In genomic region chr1:64744492-64745180, GRCh38 we compare ENCODE assay signal across 7 cellular contexts.
DNase-seq lines count a peak whose midpoint lies in the region; ATAC-seq and TF ChIP-seq lines count a peak whose summit lies in the region.

Gene RAVER2, plus strand, starts transcription at chr1:64745075. Its CDS starts 98 bp downstream, at chr1:64745173.

- H3K4me1 Mint-ChIP-seq in stimulated activated effector memory CD8-positive, alpha-beta T cell treated with anti-CD3 and anti-CD28 coated beads, Interleukin-12 subunit alpha, Interleukin-12 subunit beta, amount 100 ng/mL, for 72 hours = peaks cover 14% of the 10 kb centered on the region

- H3K27ac ChIP-seq in mucosa of rectum (ENCODE audit: low read depth in 2 of 2, low read length in 2 of 2) = peak within 1 kb of the TSS; percentile 85 to 87

- peak within 1 kb of the TSS; percentile 71 for H3K4me3 Mint-ChIP-seq in stimulated activated effector memory CD8-positive, alpha-beta T cell treated with anti-CD3 and anti-CD28 coated beads, Interleukin-12 subunit alpha, Interleukin-12 subunit beta, amount 100 ng/mL, for 72 hours

- peak; percentile 72 for DNase-seq in NOMO-1 treated with DMSO at 0.1 percent for 48 hours (lab: John Stamatoyannopoulos, UW; ENCODE audit: unreplicated experiment)
- peak; percentile 63 for DNase-seq in activated T-cell treated with anti-CD3 and anti-CD28 coated beads, Interleukin-2, amount 50 U/mL, for 1 hour
- DNase-seq in erythroblast (lab: John Stamatoyannopoulos, UW) = peak; percentile 80 to 87
- DNase-seq in stimulated activated effector memory CD8-positive, alpha-beta T cell treated with anti-CD3 and anti-CD28 coated beads, Interleukin-12 subunit alpha, Interleukin-12 subunit beta, amount 100 ng/mL, for 72 hours (ENCODE audit: low spot score in 2 of 2) = peak; percentile 27 to 82

- H3K27ac Mint-ChIP-seq in stimulated activated effector memory CD8-positive, alpha-beta T cell treated with anti-CD3 and anti-CD28 coated beads, Interleukin-12 subunit alpha, Interleukin-12 subunit beta, amount 100 ng/mL, for 72 hours = peak within 1 kb of the TSS; percentile 50

- H3K9me3 ChIP-seq in mucosa of rectum (ENCODE audit: control insufficient read depth in 2 of 2, low read length in 2 of 2) = no peaks in the 10 kb centered on the region

- peak within 1 kb of the TSS; percentile 84 to 90 for H3K4me3 ChIP-seq in mucosa of rectum (ENCODE audit: low read length in 2 of 2)

- H3K9me3 Mint-ChIP-seq in stimulated activated effector memory CD8-positive, alpha-beta T cell treated with anti-CD3 and anti-CD28 coated beads, Interleukin-12 subunit alpha, Interleukin-12 subunit beta, amount 100 ng/mL, for 72 hours = no peaks in the 10 kb centered on the region

- no peaks in the 10 kb centered on the region for H3K36me3 ChIP-seq in mucosa of rectum (ENCODE audit: control insufficient read depth in 2 of 2, insufficient read depth in 2 of 2, low read length in 2 of 2)

- peak; percentile 58 for ATAC-seq in HG03439 (IDR thresholded peaks at IDR 0.05; ENCODE audit: unreplicated experiment)
- ATAC-seq in stimulated activated effector memory CD8-positive, alpha-beta T cell treated with anti-CD3 and anti-CD28 coated beads, Interleukin-12 subunit alpha, Interleukin-12 subunit beta, amount 100 ng/mL, for 72 hours = peak; percentile 89

- H3K36me3 Mint-ChIP-seq in stimulated activated effector memory CD8-positive, alpha-beta T cell treated with anti-CD3 and anti-CD28 coated beads, Interleukin-12 subunit alpha, Interleukin-12 subunit beta, amount 100 ng/mL, for 72 hours = no peaks in the 10 kb centered on the region

- peak; percentile 6; the same call in 1 of the 2 replicates for TF ChIP-seq CTCF in GM12874 (IDR thresholded peaks at IDR 0.05; ENCODE audit: insufficient read depth, low read depth, low read length)

- H3K4me1 ChIP-seq in mucosa of rectum (ENCODE audit: control insufficient read depth in 2 of 2, insufficient read depth in 2 of 2, low read length in 2 of 2) = peaks cover 0 to 20% of the 10 kb centered on the region in 2 donors

- TF ChIP-seq POLR2A in erythroblast (IDR thresholded peaks at IDR 0.05; ENCODE audit: low read length) = no peak

- H3K9ac ChIP-seq in mucosa of rectum (ENCODE audit: low read depth in 1 of 2, low read length in 2 of 2) = peak within 1 kb of the TSS; percentile 81 to 93

- no peaks in the 10 kb centered on the region for H3K27me3 ChIP-seq in mucosa of rectum (ENCODE audit: control insufficient read depth in 2 of 2, insufficient read depth in 2 of 2, low read length in 2 of 2)

Comparison
In these comparisons a context has a peak if more than half of its experiments do, and no peak if none do; other contexts are left out.
1. Peak in every context shown above with its lines: DNase-seq, ATAC-seq, H3K4me3 ChIP-seq and H3K27ac ChIP-seq.